In the genomic region with DNA sequence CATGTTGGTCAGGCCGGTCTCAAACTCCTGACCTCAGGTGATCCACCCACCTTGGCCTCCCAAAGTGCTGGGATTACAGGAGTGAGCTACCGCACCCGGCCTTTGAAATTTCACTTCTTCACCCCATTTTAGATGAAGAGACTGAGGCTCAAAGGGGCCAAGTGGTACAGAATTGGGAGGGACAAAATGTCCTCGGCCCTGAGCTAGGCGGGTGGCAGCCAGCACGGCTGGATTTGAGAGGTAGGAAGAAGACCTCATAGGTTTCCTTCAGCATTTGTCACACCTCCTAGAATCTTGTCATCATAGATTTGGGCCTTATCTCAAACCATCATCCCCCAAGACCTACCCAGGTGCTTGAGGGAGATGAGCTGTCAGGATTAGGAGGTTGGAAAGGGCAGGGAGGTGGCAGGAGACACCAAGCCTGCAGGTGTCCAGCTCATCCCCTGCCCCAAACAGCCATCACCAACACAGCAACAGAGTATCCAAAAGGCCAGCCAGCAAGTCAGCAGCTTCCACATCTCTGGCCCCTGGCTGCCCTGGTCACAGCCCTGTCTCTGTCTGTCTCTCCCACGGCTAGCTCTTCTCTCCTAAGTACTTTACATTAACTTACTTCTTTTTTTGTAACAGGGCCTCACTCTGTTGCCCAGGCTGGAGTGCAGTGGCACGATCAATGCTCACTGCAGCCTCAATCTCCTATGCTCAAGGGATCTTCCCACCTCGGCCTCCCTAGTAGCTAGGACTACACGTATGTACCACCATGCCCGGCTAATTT, we compare ENCODE assay signal across 1 cellular context.
TF ChIP-seq lines count a peak whose summit lies in the region.

No MANE protein-coding gene starts in this region.

TF ChIP-seq in H1, 55 proteins besides CTCF, POLR2A, EP300 and RAD21:
- no peak for TF ChIP-seq HDAC6 (IDR thresholded peaks at IDR 0.05; ENCODE audit: low read depth, low read length)
- no peak for TF ChIP-seq YY1 (IDR thresholded peaks at IDR 0.05; ENCODE audit: low read depth, low read length)
- TF ChIP-seq JUND (IDR thresholded peaks at IDR 0.05; ENCODE audit: low read length) = no peak
- no peak for TF ChIP-seq POU5F1 (IDR thresholded peaks at IDR 0.05; ENCODE audit: low read depth, low read length)
